ENCODE assay signal across 1 cellular context in genomic region chr11:46278387-46279173, GRCh38.
TF ChIP-seq lines count a peak whose summit lies in the region.

No MANE protein-coding gene starts in this region.

TF ChIP-seq in K562, 482 proteins besides CTCF, POLR2A, EP300 and RAD21 (continued from another document and continues in another):
- TF ChIP-seq NR2C2 (CRISPR knock-in tag; IDR thresholded peaks at IDR 0.05): no peak
- peak; percentile 38; the same call in 1 of the 2 replicates for TF ChIP-seq NR2C2 (tag; IDR thresholded peaks at IDR 0.05)
- TF ChIP-seq ZEB2 (IDR thresholded peaks at IDR 0.05): 0 out of 2 replicates have a peak, but pooled peaks have one; percentile 7
- peak; percentile 45; the same call in 1 of the 2 replicates for TF ChIP-seq ATF7 (IDR thresholded peaks at IDR 0.05)
- no peak for TF ChIP-seq FOXA3 (CRISPR knock-in tag; conservative IDR thresholded peaks at IDR 0.05 in 1 of 2, IDR thresholded peaks at IDR 0.05 in 1 of 2)
- TF ChIP-seq RHOXF2B (CRISPR knock-in tag; conservative IDR thresholded peaks at IDR 0.05): no peak
- TF ChIP-seq ZBTB7A (IDR thresholded peaks at IDR 0.05; ENCODE audit: borderline replicate concordance, control insufficient read depth, low read depth, low read length): peak; percentile 93
- 0 out of 2 replicates have a peak, but pooled peaks have one; percentile 12 for TF ChIP-seq ATF3 (IDR thresholded peaks at IDR 0.05)
- TF ChIP-seq ATF3 (CRISPR knock-in tag; conservative IDR thresholded peaks at IDR 0.05): no peak
- peak; percentile 61; the same call in 1 of the 2 replicates for TF ChIP-seq KLF16 (IDR thresholded peaks at IDR 0.05)
- TF ChIP-seq FIP1L1 (IDR thresholded peaks at IDR 0.05; ENCODE audit: low read depth, low read length, poor library complexity, severe bottlenecking): no peak
- TF ChIP-seq YY1 (IDR thresholded peaks at IDR 0.05; ENCODE audit: borderline replicate concordance in 1 of 3, control insufficient read depth in 1 of 3, extremely low read depth in 1 of 3, insufficient read depth in 3 of 3, insufficient read length in 1 of 3, insufficient replicate concordance in 2 of 3, low read depth in 1 of 3, low read length in 2 of 3): peak in 1 of 3 experiments; percentile 64
- TF ChIP-seq HDAC2 (IDR thresholded peaks at IDR 0.05): peak; percentile 67; the same call in 1 of the 2 replicates
- no peak for TF ChIP-seq PHB2 (IDR thresholded peaks at IDR 0.05; ENCODE audit: low read depth)
- TF ChIP-seq MTA3 (IDR thresholded peaks at IDR 0.05; ENCODE audit: borderline replicate concordance): peak; percentile 83
- TF ChIP-seq ZNF133 (CRISPR knock-in tag; IDR thresholded peaks at IDR 0.05): 0 out of 2 replicates have a peak, but pooled peaks have one; percentile 27
- TF ChIP-seq NR4A1 (CRISPR knock-in tag; IDR thresholded peaks at IDR 0.05): no peak
- 0 out of 2 replicates have a peak, but pooled peaks have one; percentile 6 for TF ChIP-seq NR4A1 (tag; IDR thresholded peaks at IDR 0.05)
- TF ChIP-seq BCOR (IDR thresholded peaks at IDR 0.05): peak; percentile 12; the same call in 1 of the 2 replicates
- TF ChIP-seq XRCC3 (IDR thresholded peaks at IDR 0.05): no peak
- TF ChIP-seq OTX1 (CRISPR knock-in tag; IDR thresholded peaks at IDR 0.05): peak; percentile 60; the same call in 1 of the 2 replicates
- TF ChIP-seq CREB1 (IDR thresholded peaks at IDR 0.05): 0 out of 2 replicates have a peak, but pooled peaks have one; percentile 1
- no peak for TF ChIP-seq CREB1 (CRISPR knock-in tag; IDR thresholded peaks at IDR 0.05)
- TF ChIP-seq SP2 (IDR thresholded peaks at IDR 0.05; ENCODE audit: extremely low read depth, low read depth, low read length, poor library complexity, severe bottlenecking): no peak
- TF ChIP-seq ZNF740 (CRISPR knock-in tag; IDR thresholded peaks at IDR 0.05): 0 out of 2 replicates have a peak, but pooled peaks have one; percentile 30
- TF ChIP-seq ZNF740 (tag; IDR thresholded peaks at IDR 0.05): 0 out of 4 replicates have a peak, but pooled peaks of 1 of the 2 experiments have one; percentile 43
- peak; percentile 89 for TF ChIP-seq CTCFL (IDR thresholded peaks at IDR 0.05; ENCODE audit: borderline replicate concordance, insufficient read depth, low read depth, low read length, poor library complexity, severe bottlenecking)
- 0 out of 2 replicates have a peak, but pooled peaks have one; percentile 64 for TF ChIP-seq LCOR (CRISPR knock-in tag; IDR thresholded peaks at IDR 0.05)
- peak; percentile 75 for TF ChIP-seq ZNF395 (CRISPR knock-in tag; IDR thresholded peaks at IDR 0.05)
- no peak for TF ChIP-seq ZNF584 (CRISPR knock-in tag; IDR thresholded peaks at IDR 0.05; ENCODE audit: low read depth)
- no peak for TF ChIP-seq NR0B1 (IDR thresholded peaks at IDR 0.05; ENCODE audit: partially characterized antibody)
- TF ChIP-seq CHD4 (IDR thresholded peaks at IDR 0.05; ENCODE audit: insufficient read depth, insufficient replicate concordance, low read depth, low read length, poor library complexity, severe bottlenecking): no peak
- TF ChIP-seq MCM5 (IDR thresholded peaks at IDR 0.05; ENCODE audit: low read depth): no peak
- no peak for TF ChIP-seq ZNF431 (CRISPR knock-in tag; IDR thresholded peaks at IDR 0.05)
- TF ChIP-seq SMAD4 (CRISPR knock-in tag; conservative IDR thresholded peaks at IDR 0.05): peak; percentile 67; the same call in 1 of the 2 replicates
- peak; percentile 33; the same call in 1 of the 2 replicates for TF ChIP-seq HDAC6 (IDR thresholded peaks at IDR 0.05; ENCODE audit: low read depth, low read length)
- TF ChIP-seq ZFP36 (IDR thresholded peaks at IDR 0.05; ENCODE audit: low read depth, low read length, partially characterized antibody): peak; percentile 9
- peak; percentile 45; the same call in 1 of the 2 replicates for TF ChIP-seq PHF8 (IDR thresholded peaks at IDR 0.05; ENCODE audit: borderline replicate concordance, low read length)
- TF ChIP-seq KDM4B (IDR thresholded peaks at IDR 0.05; ENCODE audit: borderline replicate concordance in 2 of 2, low read depth in 1 of 2): 0 out of 4 replicates have a peak, but pooled peaks of 1 of the 2 experiments have one; percentile 21
- TF ChIP-seq RBFOX2 (IDR thresholded peaks at IDR 0.05; ENCODE audit: low read depth, low read length): peak; percentile 75
- TF ChIP-seq PHF21A (IDR thresholded peaks at IDR 0.05; ENCODE audit: borderline replicate concordance, low read depth): no peak
- no peak for TF ChIP-seq WHSC1 (IDR thresholded peaks at IDR 0.05; ENCODE audit: low read length)
- no peak for TF ChIP-seq NFXL1 (CRISPR knock-in tag; IDR thresholded peaks at IDR 0.05)
- no peak for TF ChIP-seq MITF (IDR thresholded peaks at IDR 0.05)
- no peak for TF ChIP-seq ZKSCAN3 (CRISPR knock-in tag; IDR thresholded peaks at IDR 0.05)
- peak; percentile 86 for TF ChIP-seq ZFX (CRISPR knock-in tag; IDR thresholded peaks at IDR 0.05)
- TF ChIP-seq NR1H2 (CRISPR knock-in tag; IDR thresholded peaks at IDR 0.05): no peak
- TF ChIP-seq CEBPG (CRISPR knock-in tag; IDR thresholded peaks at IDR 0.05): no peak
- no peak for TF ChIP-seq CEBPG (tag; conservative IDR thresholded peaks at IDR 0.05 in 1 of 2, IDR thresholded peaks at IDR 0.05 in 1 of 2)
- TF ChIP-seq GATAD2A (IDR thresholded peaks at IDR 0.05): 0 out of 2 replicates have a peak, but pooled peaks have one; percentile 11
- TF ChIP-seq ZBTB2 (IDR thresholded peaks at IDR 0.05): peak; percentile 78; the same call in 1 of the 2 replicates
- no peak for TF ChIP-seq ZNF77 (CRISPR knock-in tag; IDR thresholded peaks at IDR 0.05)
- 0 out of 2 replicates have a peak, but pooled peaks have one; percentile 6 for TF ChIP-seq JUND (IDR thresholded peaks at IDR 0.05; ENCODE audit: borderline replicate concordance, low read depth, low read length)
- TF ChIP-seq JUND (tag; IDR thresholded peaks at IDR 0.05; ENCODE audit: borderline replicate concordance, low read depth, low read length): no peak; the same call in 2 of the 3 replicates
- TF ChIP-seq AFF1 (IDR thresholded peaks at IDR 0.05; ENCODE audit: low read depth in 1 of 2, partially characterized antibody in 2 of 2): peak in 1 of 2 experiments; percentile 17
